In the genomic region with DNA sequence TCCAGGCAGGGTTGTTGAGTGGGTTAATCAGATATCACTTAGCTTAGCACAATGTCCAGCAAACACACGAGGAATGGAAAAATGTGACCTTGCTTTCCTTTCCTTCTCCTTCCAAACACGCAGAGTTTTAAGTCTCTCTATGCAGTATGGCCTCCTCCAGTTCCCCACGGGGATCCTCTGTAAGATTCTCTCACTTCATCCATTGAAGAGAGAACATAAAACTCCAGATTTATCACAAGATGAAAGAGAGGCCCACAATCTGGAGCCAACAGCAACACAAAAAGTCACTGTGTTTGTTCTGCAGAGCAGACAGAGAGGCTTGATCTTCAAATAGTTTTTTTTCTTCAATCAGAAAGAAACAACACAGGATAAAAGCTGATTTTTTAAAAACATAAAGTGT, we compare ENCODE assay signal across 33 cellular contexts.
"Had no signal": no experiment of that assay in that cellular context is flagged by ENCODE, and none has a peak within 500 bp of the region (broad histone marks: within the 10 kb centered on the region; RNA-seq: fewer than 3 reads in every experiment).

No MANE protein-coding gene starts in this region.

- H3K4me3 ChIP-seq: adrenal gland, ascending aorta, breast epithelium, cardiac muscle cell, colonic mucosa had no signal

- H3K4me1 Mint-ChIP-seq: activated B cell treated with CpG ODN at 0.5 μM for 24 hours; activated CD8-positive, alpha-beta memory T cell treated with anti-CD3 and anti-CD28 coated beads, Interleukin-2, amount 10 ng/mL, durations not matched to agents 7 days and 5 days; activated naive CD4-positive, alpha-beta T cell treated with anti-CD3 and anti-CD28 coated beads, Interleukin-2, amount 50 U/mL, for 24 hours; activated naive CD8-positive, alpha-beta T cell treated with anti-CD3 and anti-CD28 coated beads for 36 hours; activated naive CD8-positive, alpha-beta T cell treated with anti-CD3 and anti-CD28 coated beads, Interleukin-2, amount 50 U/mL, for 24 hours; T-helper 17 cell had no signal

- H3K27ac Mint-ChIP-seq: activated B cell treated with CpG ODN at 0.5 μM for 24 hours; activated CD8-positive, alpha-beta memory T cell treated with anti-CD3 and anti-CD28 coated beads, Interleukin-2, amount 10 ng/mL, durations not matched to agents 7 days and 5 days; activated CD8-positive, alpha-beta T cell treated with anti-CD3 and anti-CD28 coated beads for 36 hours; activated naive CD4-positive, alpha-beta T cell treated with anti-CD3 and anti-CD28 coated beads for 36 hours; activated naive CD4-positive, alpha-beta T cell treated with anti-CD3 and anti-CD28 coated beads, Interleukin-2, amount 50 U/mL, for 24 hours; activated naive CD8-positive, alpha-beta T cell treated with anti-CD3 and anti-CD28 coated beads for 36 hours; activated naive CD8-positive, alpha-beta T cell treated with anti-CD3 and anti-CD28 coated beads, Interleukin-2, amount 50 U/mL, for 24 hours; activated T-helper 1 cell treated with anti-CD3 and anti-CD28 coated beads, Interleukin-12 subunit alpha, Interleukin-12 subunit beta, Interleukin-2, Interleukin-4 antibody, amounts not matched to agents 30 ng/mL and 10 ng/mL and 1 ng/mL, durations not matched to agents 14 hours and 24 hours and 36 hours; activated T-helper 2 cell treated with anti-CD3 and anti-CD28 coated beads, Interferon-gamma antibody, Interleukin-2, Interleukin-4, amounts not matched to agents 10 μg/mL and 5 μg/mL and 100 μg/mL, durations not matched to agents 14 hours and 24 hours and 36 hours; T-helper 17 cell; T-helper 2 cell treated with Interferon-gamma antibody and Interleukin-4, amounts not matched to agents 5 μg/mL and 100 μg/mL, for 36 hours had no signal

- H3K4me1 ChIP-seq: adrenal gland, ascending aorta, breast epithelium, colonic mucosa had no signal

- H3K36me3 Mint-ChIP-seq: activated CD8-positive, alpha-beta memory T cell treated with anti-CD3 and anti-CD28 coated beads, Interleukin-2, amount 10 ng/mL, durations not matched to agents 7 days and 5 days; activated naive CD4-positive, alpha-beta T cell treated with anti-CD3 and anti-CD28 coated beads, Interleukin-2, amount 50 U/mL, for 24 hours; activated naive CD8-positive, alpha-beta T cell treated with anti-CD3 and anti-CD28 coated beads for 36 hours had no signal

- ATAC-seq: activated CD4-positive, CD25-positive, alpha-beta regulatory T cell treated with anti-CD3 and anti-CD28 coated beads, Interleukin-2, amount 50 U/mL, for 24 hours; activated CD8-positive, alpha-beta memory T cell treated with anti-CD3 and anti-CD28 coated beads, Interleukin-2, amount 10 ng/mL, durations not matched to agents 7 days and 5 days; activated CD8-positive, alpha-beta T cell treated with anti-CD3 and anti-CD28 coated beads for 36 hours; activated naive CD8-positive, alpha-beta T cell treated with anti-CD3 and anti-CD28 coated beads, Interleukin-2, amount 50 U/mL, for 24 hours; esophagus mucosa; T-helper 17 cell had no signal

- DNase-seq: activated B cell treated with CpG ODN at 0.5 μM for 24 hours; activated CD4-positive, alpha-beta T cell treated with anti-CD3 and anti-CD28 coated beads for 48 hours; activated CD4-positive, alpha-beta T cell treated with anti-CD3 and anti-CD28 coated beads, Interleukin-2, amount 50 U/mL, for 1 hour; activated CD4-positive, alpha-beta T cell treated with anti-CD3 and anti-CD28 coated beads, Interleukin-2, amount 50 U/mL, for 48 hours; activated CD8-positive, alpha-beta memory T cell treated with anti-CD3 and anti-CD28 coated beads, Interleukin-2, amount 10 ng/mL, durations not matched to agents 7 days and 5 days; activated CD8-positive, alpha-beta memory T cell treated with anti-CD3 and anti-CD28 coated beads, Interleukin-2, amount 50 U/mL, for 4 hours; activated CD8-positive, alpha-beta T cell treated with anti-CD3 and anti-CD28 coated beads for 36 hours; activated effector memory CD4-positive, alpha-beta T cell treated with anti-CD3 and anti-CD28 coated beads, Interleukin-2, amount 50 U/mL, for 16 hours; activated naive CD4-positive, alpha-beta T cell treated with anti-CD3 and anti-CD28 coated beads for 36 hours; activated naive CD8-positive, alpha-beta T cell treated with anti-CD3 and anti-CD28 coated beads for 36 hours; activated naive CD8-positive, alpha-beta T cell treated with anti-CD3 and anti-CD28 coated beads, Interleukin-2, amount 50 U/mL, for 24 hours; activated T-cell treated with anti-CD3 and anti-CD28 coated beads, Interleukin-2, amount 50 U/mL, for 1 hour; activated T-cell treated with anti-CD3 and anti-CD28 coated beads, Interleukin-2, amount 50 U/mL, for 48 hours; adrenal gland; central memory CD4-positive, alpha-beta T cell; cerebellar nuclear complex; colonic mucosa; effector CD8-positive, alpha-beta T cell; foreskin fibroblast; glutamatergic neuron; T-helper 1 cell; T-helper 17 cell; T1000; WERI-Rb-1 had no signal

- H3K9me3 ChIP-seq: adrenal gland, ascending aorta, breast epithelium, colonic mucosa had no signal

- H3K27ac ChIP-seq: adrenal gland, ascending aorta, breast epithelium, cardiac muscle cell, colonic mucosa, WERI-Rb-1 had no signal

- H3K27me3 ChIP-seq: adrenal gland, ascending aorta, breast epithelium, cardiac muscle cell, colonic mucosa had no signal

- H3K27me3 Mint-ChIP-seq: activated B cell treated with CpG ODN at 0.5 μM for 24 hours; activated CD8-positive, alpha-beta memory T cell treated with anti-CD3 and anti-CD28 coated beads, Interleukin-2, amount 10 ng/mL, durations not matched to agents 7 days and 5 days; activated CD8-positive, alpha-beta T cell treated with anti-CD3 and anti-CD28 coated beads for 36 hours; activated naive CD8-positive, alpha-beta T cell treated with anti-CD3 and anti-CD28 coated beads for 36 hours; activated naive CD8-positive, alpha-beta T cell treated with anti-CD3 and anti-CD28 coated beads, Interleukin-2, amount 50 U/mL, for 24 hours; T-helper 17 cell had no signal

- H3K4me3 Mint-ChIP-seq: activated B cell treated with CpG ODN at 0.5 μM for 24 hours; activated CD8-positive, alpha-beta memory T cell treated with anti-CD3 and anti-CD28 coated beads, Interleukin-2, amount 10 ng/mL, durations not matched to agents 7 days and 5 days; activated CD8-positive, alpha-beta T cell treated with anti-CD3 and anti-CD28 coated beads for 36 hours; activated naive CD4-positive, alpha-beta T cell treated with anti-CD3 and anti-CD28 coated beads for 36 hours; activated naive CD4-positive, alpha-beta T cell treated with anti-CD3 and anti-CD28 coated beads, Interleukin-2, amount 50 U/mL, for 24 hours; activated naive CD8-positive, alpha-beta T cell treated with anti-CD3 and anti-CD28 coated beads for 36 hours; activated naive CD8-positive, alpha-beta T cell treated with anti-CD3 and anti-CD28 coated beads, Interleukin-2, amount 50 U/mL, for 24 hours; activated T-helper 1 cell treated with anti-CD3 and anti-CD28 coated beads, Interleukin-12 subunit alpha, Interleukin-12 subunit beta, Interleukin-2, Interleukin-4 antibody, amounts not matched to agents 30 ng/mL and 10 ng/mL and 1 ng/mL, durations not matched to agents 14 hours and 24 hours and 36 hours; T-helper 17 cell; T-helper 2 cell treated with Interferon-gamma antibody and Interleukin-4, amounts not matched to agents 5 μg/mL and 100 μg/mL, for 36 hours had no signal

- H3K9me3 Mint-ChIP-seq: activated B cell treated with CpG ODN at 0.5 μM for 24 hours; activated CD8-positive, alpha-beta T cell treated with anti-CD3 and anti-CD28 coated beads for 36 hours; activated naive CD4-positive, alpha-beta T cell treated with anti-CD3 and anti-CD28 coated beads for 36 hours; activated naive CD8-positive, alpha-beta T cell treated with anti-CD3 and anti-CD28 coated beads for 36 hours; activated naive CD8-positive, alpha-beta T cell treated with anti-CD3 and anti-CD28 coated beads, Interleukin-2, amount 50 U/mL, for 24 hours; activated T-helper 1 cell treated with anti-CD3 and anti-CD28 coated beads, Interleukin-12 subunit alpha, Interleukin-12 subunit beta, Interleukin-2, Interleukin-4 antibody, amounts not matched to agents 30 ng/mL and 10 ng/mL and 1 ng/mL, durations not matched to agents 14 hours and 24 hours and 36 hours; activated T-helper 2 cell treated with anti-CD3 and anti-CD28 coated beads, Interferon-gamma antibody, Interleukin-2, Interleukin-4, amounts not matched to agents 10 μg/mL and 5 μg/mL and 100 μg/mL, durations not matched to agents 14 hours and 24 hours and 36 hours; T-helper 2 cell treated with Interferon-gamma antibody and Interleukin-4, amounts not matched to agents 5 μg/mL and 100 μg/mL, for 36 hours had no signal

- H3K36me3 ChIP-seq: adrenal gland, ascending aorta, breast epithelium, cardiac muscle cell, colonic mucosa, WERI-Rb-1 had no signal
